ENCODE assay signal across 1 cellular context in the genomic region with DNA sequence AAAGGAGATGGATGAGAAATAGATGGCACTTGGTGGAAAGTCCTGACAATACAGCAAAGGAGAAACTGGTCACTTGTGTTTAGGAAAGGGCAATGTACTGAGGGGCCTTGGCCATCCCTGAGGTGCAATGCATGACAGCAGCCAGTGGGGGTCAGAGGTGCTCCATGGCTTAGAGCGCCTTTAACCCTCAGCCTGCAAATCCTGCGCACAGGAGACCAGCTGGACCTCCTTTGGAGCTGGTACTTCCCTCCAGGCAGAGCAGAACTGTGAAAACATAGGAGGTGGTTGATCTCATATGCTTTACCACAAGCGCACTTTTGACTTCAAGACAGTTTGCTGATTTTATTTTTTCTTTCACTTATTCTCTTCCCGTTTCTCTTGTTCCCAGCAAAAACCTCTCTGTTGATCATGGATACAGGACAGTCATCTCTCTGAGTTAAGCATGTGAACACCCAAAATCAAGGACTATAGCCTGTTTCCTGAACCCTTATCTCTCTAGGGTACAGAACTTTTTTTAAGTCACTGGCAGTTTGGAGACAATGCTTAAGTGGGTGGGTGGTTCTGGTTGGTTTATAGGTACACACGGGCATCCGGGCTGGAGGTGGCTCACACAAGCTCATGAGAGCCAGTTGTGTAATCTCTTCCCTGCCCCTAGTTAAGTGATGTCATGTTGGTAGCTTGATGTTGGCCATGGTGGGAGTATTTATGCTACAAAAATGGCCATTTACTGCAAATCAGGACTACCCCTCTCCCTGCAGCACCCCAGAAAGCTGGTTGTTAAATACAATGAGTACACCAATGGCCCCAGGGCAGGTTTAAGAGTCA.
TF ChIP-seq lines count a peak whose summit lies in the region.

No MANE protein-coding gene starts in this region.

TF ChIP-seq in HepG2, 621 proteins besides CTCF, POLR2A, EP300 and RAD21 (continued from another document and continues in another):
- TF ChIP-seq, protein P1, sequence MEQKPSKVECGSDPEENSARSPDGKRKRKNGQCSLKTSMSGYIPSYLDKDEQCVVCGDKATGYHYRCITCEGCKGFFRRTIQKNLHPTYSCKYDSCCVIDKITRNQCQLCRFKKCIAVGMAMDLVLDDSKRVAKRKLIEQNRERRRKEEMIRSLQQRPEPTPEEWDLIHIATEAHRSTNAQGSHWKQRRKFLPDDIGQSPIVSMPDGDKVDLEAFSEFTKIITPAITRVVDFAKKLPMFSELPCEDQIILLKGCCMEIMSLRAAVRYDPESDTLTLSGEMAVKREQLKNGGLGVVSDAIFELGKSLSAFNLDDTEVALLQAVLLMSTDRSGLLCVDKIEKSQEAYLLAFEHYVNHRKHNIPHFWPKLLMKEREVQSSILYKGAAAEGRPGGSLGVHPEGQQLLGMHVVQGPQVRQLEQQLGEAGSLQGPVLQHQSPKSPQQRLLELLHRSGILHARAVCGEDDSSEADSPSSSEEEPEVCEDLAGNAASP (CRISPR knock-in tag; IDR thresholded peaks at IDR 0.05; ENCODE audit: borderline replicate concordance): 0 out of 2 replicates have a peak, but pooled peaks have one; percentile 46
- TF ChIP-seq KMT2B (CRISPR knock-in tag; IDR thresholded peaks at IDR 0.05) (peak; percentile 62; the same call in 1 of the 2 replicates), TCF7 (IDR thresholded peaks at IDR 0.05; ENCODE audit: low read depth) (no peak), HOXA5 (CRISPR knock-in tag; IDR thresholded peaks at IDR 0.05) (peak; percentile 32; the same call in 1 of the 2 replicates), ZNF30 (CRISPR knock-in tag; IDR thresholded peaks at IDR 0.05) (no peak), LCORL (IDR thresholded peaks at IDR 0.05) (no peak), LCORL (CRISPR knock-in tag; IDR thresholded peaks at IDR 0.05) (peak; percentile 78), ZNF207 (IDR thresholded peaks at IDR 0.05; ENCODE audit: borderline replicate concordance) (no peak), ARHGAP35 (CRISPR knock-in tag; IDR thresholded peaks at IDR 0.05; ENCODE audit: borderline replicate concordance) (no peak), KDM2A (CRISPR knock-in tag; IDR thresholded peaks at IDR 0.05; ENCODE audit: borderline replicate concordance, low read depth) (peak; percentile 60; the same call in 1 of the 2 replicates), TARDBP (CRISPR knock-in tag; IDR thresholded peaks at IDR 0.05) (peak; percentile 61), YEATS2 (CRISPR knock-in tag; IDR thresholded peaks at IDR 0.05; ENCODE audit: borderline replicate concordance) (no peak), ZNF205 (CRISPR knock-in tag; IDR thresholded peaks at IDR 0.05) (peak; percentile 41; the same call in 1 of the 2 replicates), SAP130 (CRISPR knock-in tag; IDR thresholded peaks at IDR 0.05; ENCODE audit: low read depth) (0 out of 2 replicates have a peak, but pooled peaks have one; percentile 16), ZNF687 (CRISPR knock-in tag; IDR thresholded peaks at IDR 0.05) (peak; percentile 51), HMG20B (CRISPR knock-in tag; conservative IDR thresholded peaks at IDR 0.05) (no peak), ZFY (CRISPR knock-in tag; IDR thresholded peaks at IDR 0.05) (peak; percentile 21; the same call in 1 of the 2 replicates), ZBTB42 (CRISPR knock-in tag; IDR thresholded peaks at IDR 0.05) (no peak), DNMT3B (CRISPR knock-in tag; conservative IDR thresholded peaks at IDR 0.05) (0 out of 2 replicates have a peak, but pooled peaks have one; percentile 25), XRCC5 (optimal IDR thresholded peaks at IDR 0.05; ENCODE audit: low read length) (peak; percentile 58), TEAD3 (CRISPR knock-in tag; optimal IDR thresholded peaks at IDR 0.05; ENCODE audit: borderline replicate concordance) (peak; percentile 22), FOSL2 (CRISPR knock-in tag; IDR thresholded peaks at IDR 0.05) (peak; percentile 61), TOPORS (CRISPR knock-in tag; IDR thresholded peaks at IDR 0.05) (0 out of 2 replicates have a peak, but pooled peaks have one; percentile 6), ZNF350 (CRISPR knock-in tag; IDR thresholded peaks at IDR 0.05; ENCODE audit: borderline replicate concordance, low read depth) (0 out of 2 replicates have a peak, but pooled peaks have one; percentile 32), HNRNPK (IDR thresholded peaks at IDR 0.05; ENCODE audit: low read depth, low read length, poor library complexity, severe bottlenecking) (no peak), ZSCAN25 (CRISPR knock-in tag; IDR thresholded peaks at IDR 0.05) (peak; percentile 42; the same call in 1 of the 2 replicates), NFIC (IDR thresholded peaks at IDR 0.05; ENCODE audit: low read length) (no peak), FOXA1 (IDR thresholded peaks at IDR 0.05) (no peak), FOXA1 (CRISPR knock-in tag; IDR thresholded peaks at IDR 0.05) (peak; percentile 28; the same call in 1 of the 2 replicates), ZFP82 (CRISPR knock-in tag; IDR thresholded peaks at IDR 0.05; ENCODE audit: borderline replicate concordance) (0 out of 2 replicates have a peak, but pooled peaks have one; percentile 26), THAP11 (CRISPR knock-in tag; IDR thresholded peaks at IDR 0.05) (peak; percentile 36; the same call in 1 of the 2 replicates), PCBP2 (optimal IDR thresholded peaks at IDR 0.05; ENCODE audit: low read depth, low read length, poor library complexity, severe bottlenecking) (no peak), ZNF768 (CRISPR knock-in tag; IDR thresholded peaks at IDR 0.05) (peak; percentile 42; the same call in 1 of the 2 replicates), CBX1 (IDR thresholded peaks at IDR 0.05; ENCODE audit: low read depth) (peak; percentile 11), PPARG (CRISPR knock-in tag; conservative IDR thresholded peaks at IDR 0.05) (0 out of 2 replicates have a peak, but pooled peaks have one; percentile 22)
- TF ChIP-seq, protein P2, sequence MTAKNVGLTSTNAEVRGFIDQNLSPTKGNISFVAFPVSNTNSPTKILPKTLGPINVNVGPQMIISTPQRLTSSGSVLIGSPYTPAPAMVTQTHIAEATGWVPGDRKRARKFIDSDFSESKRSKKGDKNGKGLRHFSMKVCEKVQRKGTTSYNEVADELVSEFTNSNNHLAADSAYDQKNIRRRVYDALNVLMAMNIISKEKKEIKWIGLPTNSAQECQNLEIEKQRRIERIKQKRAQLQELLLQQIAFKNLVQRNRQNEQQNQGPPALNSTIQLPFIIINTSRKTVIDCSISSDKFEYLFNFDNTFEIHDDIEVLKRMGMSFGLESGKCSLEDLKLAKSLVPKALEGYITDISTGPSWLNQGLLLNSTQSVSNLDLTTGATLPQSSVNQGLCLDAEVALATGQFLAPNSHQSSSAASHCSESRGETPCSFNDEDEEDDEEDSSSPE (CRISPR knock-in tag; IDR thresholded peaks at IDR 0.05): no peak
- TF ChIP-seq, protein P3, sequence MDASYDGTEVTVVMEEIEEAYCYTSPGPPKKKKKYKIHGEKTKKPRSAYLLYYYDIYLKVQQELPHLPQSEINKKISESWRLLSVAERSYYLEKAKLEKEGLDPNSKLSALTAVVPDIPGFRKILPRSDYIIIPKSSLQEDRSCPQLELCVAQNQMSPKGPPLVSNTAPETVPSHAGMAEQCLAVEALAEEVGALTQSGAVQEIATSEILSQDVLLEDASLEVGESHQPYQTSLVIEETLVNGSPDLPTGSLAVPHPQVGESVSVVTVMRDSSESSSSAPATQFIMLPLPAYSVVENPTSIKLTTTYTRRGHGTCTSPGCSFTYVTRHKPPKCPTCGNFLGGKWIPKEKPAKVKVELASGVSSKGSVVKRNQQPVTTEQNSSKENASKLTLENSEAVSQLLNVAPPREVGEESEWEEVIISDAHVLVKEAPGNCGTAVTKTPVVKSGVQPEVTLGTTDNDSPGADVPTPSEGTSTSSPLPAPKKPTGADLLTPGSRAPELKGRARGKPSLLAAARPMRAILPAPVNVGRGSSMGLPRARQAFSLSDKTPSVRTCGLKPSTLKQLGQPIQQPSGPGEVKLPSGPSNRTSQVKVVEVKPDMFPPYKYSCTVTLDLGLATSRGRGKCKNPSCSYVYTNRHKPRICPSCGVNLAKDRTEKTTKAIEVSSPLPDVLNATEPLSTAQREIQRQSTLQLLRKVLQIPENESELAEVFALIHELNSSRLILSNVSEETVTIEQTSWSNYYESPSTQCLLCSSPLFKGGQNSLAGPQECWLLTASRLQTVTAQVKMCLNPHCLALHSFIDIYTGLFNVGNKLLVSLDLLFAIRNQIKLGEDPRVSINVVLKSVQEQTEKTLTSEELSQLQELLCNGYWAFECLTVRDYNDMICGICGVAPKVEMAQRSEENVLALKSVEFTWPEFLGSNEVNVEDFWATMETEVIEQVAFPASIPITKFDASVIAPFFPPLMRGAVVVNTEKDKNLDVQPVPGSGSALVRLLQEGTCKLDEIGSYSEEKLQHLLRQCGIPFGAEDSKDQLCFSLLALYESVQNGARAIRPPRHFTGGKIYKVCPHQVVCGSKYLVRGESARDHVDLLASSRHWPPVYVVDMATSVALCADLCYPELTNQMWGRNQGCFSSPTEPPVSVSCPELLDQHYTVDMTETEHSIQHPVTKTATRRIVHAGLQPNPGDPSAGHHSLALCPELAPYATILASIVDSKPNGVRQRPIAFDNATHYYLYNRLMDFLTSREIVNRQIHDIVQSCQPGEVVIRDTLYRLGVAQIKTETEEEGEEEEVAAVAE (CRISPR knock-in tag; IDR thresholded peaks at IDR 0.05; ENCODE audit: borderline replicate concordance): peak; percentile 38; the same call in 1 of the 2 replicates
- TF ChIP-seq, protein P4, sequence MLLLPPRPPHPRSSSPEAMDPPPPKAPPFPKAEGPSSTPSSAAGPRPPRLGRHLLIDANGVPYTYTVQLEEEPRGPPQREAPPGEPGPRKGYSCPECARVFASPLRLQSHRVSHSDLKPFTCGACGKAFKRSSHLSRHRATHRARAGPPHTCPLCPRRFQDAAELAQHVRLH (CRISPR knock-in tag; IDR thresholded peaks at IDR 0.05; ENCODE audit: borderline replicate concordance, low read depth): 0 out of 2 replicates have a peak, but pooled peaks have one; percentile 42
- TF ChIP-seq, protein P5, sequence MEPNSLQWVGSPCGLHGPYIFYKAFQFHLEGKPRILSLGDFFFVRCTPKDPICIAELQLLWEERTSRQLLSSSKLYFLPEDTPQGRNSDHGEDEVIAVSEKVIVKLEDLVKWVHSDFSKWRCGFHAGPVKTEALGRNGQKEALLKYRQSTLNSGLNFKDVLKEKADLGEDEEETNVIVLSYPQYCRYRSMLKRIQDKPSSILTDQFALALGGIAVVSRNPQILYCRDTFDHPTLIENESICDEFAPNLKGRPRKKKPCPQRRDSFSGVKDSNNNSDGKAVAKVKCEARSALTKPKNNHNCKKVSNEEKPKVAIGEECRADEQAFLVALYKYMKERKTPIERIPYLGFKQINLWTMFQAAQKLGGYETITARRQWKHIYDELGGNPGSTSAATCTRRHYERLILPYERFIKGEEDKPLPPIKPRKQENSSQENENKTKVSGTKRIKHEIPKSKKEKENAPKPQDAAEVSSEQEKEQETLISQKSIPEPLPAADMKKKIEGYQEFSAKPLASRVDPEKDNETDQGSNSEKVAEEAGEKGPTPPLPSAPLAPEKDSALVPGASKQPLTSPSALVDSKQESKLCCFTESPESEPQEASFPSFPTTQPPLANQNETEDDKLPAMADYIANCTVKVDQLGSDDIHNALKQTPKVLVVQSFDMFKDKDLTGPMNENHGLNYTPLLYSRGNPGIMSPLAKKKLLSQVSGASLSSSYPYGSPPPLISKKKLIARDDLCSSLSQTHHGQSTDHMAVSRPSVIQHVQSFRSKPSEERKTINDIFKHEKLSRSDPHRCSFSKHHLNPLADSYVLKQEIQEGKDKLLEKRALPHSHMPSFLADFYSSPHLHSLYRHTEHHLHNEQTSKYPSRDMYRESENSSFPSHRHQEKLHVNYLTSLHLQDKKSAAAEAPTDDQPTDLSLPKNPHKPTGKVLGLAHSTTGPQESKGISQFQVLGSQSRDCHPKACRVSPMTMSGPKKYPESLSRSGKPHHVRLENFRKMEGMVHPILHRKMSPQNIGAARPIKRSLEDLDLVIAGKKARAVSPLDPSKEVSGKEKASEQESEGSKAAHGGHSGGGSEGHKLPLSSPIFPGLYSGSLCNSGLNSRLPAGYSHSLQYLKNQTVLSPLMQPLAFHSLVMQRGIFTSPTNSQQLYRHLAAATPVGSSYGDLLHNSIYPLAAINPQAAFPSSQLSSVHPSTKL (CRISPR knock-in tag; IDR thresholded peaks at IDR 0.05): peak; percentile 57
